25 cellular contexts compared by ENCODE assay signal in genomic region chr1:206005234-206005633, GRCh38. TPM values are rescaled to one million over a fixed set of nuclear protein-coding genes. Genes with fewer than 3 reads are reported as not detected.
DNase-seq lines count a peak whose midpoint lies in the region; FAIRE-seq and TF ChIP-seq lines count a peak whose summit lies in the region.
"Had no signal": no experiment of that assay in that cellular context is flagged by ENCODE, and none has a peak within 500 bp of the region (broad histone marks: within the 10 kb centered on the region; RNA-seq: fewer than 3 reads in every experiment).

No MANE protein-coding gene starts in this region.

- TF ChIP-seq EP300 in suprapubic skin (IDR thresholded peaks at IDR 0.05), result no peak

- TF ChIP-seq CTCF in suprapubic skin (IDR thresholded peaks at IDR 0.05), result no peak
- no peak for TF ChIP-seq CTCF in kidney (IDR thresholded peaks at IDR 0.05; ENCODE audit: borderline replicate concordance, extremely low read depth, insufficient read depth)

- FAIRE-seq in kidney (lab: Jason Lieb, UNC), result no peak
- FAIRE-seq: islet of Langerhans had no signal

- POLR2A ChIA-PET in activated CD4-positive, alpha-beta memory T cell treated with anti-CD3 and anti-CD28 coated beads, Interleukin-2, amount 10 ng/mL, durations not matched to agents 7 days and 5 days (lab: Charles Lee), result no interaction called here
- POLR2A ChIA-PET in activated CD4-positive, alpha-beta memory T cell treated with anti-CD3 and anti-CD28 coated beads for 36 hours (lab: Charles Lee), result no interaction called here

- peak overlapping the region; percentile 21 for H2BK15ac ChIP-seq in mesenchymal stem cell (ENCODE audit: low read depth, poor library complexity, severe bottlenecking)

- no peaks in the 10 kb centered on the region for H3K27me3 ChIP-seq in mesenchymal stem cell (ENCODE audit: control insufficient read depth in 1 of 2, insufficient read depth in 1 of 2, low read length in 2 of 2)
- no peaks in the 10 kb centered on the region for H3K27me3 ChIP-seq in suprapubic skin
- H3K27me3 ChIP-seq: foreskin keratinocyte, MG63, SJSA1 had no signal

- H3K27ac Mint-ChIP-seq in activated CD4-positive, alpha-beta memory T cell treated with anti-CD3 and anti-CD28 coated beads, Interleukin-2, amount 10 ng/mL, durations not matched to agents 7 days and 5 days, result no peak overlapping the region
- no peak overlapping the region for H3K27ac Mint-ChIP-seq in activated CD4-positive, alpha-beta memory T cell treated with anti-CD3 and anti-CD28 coated beads for 36 hours
- peak overlapping the region; percentile 73 for H3K27ac Mint-ChIP-seq in dendritic cell treated with granulocyte-macrophage colony-stimulating factor and Interleukin-4, amounts not matched to agents 40 ng/mL and 50 ng/mL, for 4 days
- H3K27ac Mint-ChIP-seq: natural killer cell; stimulated activated effector memory CD8-positive, alpha-beta T cell treated with anti-CD3 and anti-CD28 coated beads, Interleukin-12 subunit alpha, Interleukin-12 subunit beta, amount 100 ng/mL, for 72 hours had no signal

- no peaks in the 10 kb centered on the region for H3K79me1 ChIP-seq in mesenchymal stem cell (replicated peaks; ENCODE audit: low read length, poor library complexity, severe bottlenecking)

- H3K9me3 Mint-ChIP-seq in activated CD4-positive, alpha-beta memory T cell treated with anti-CD3 and anti-CD28 coated beads, Interleukin-2, amount 10 ng/mL, durations not matched to agents 7 days and 5 days, result peaks cover 6% of the 10 kb centered on the region
- H3K9me3 Mint-ChIP-seq in activated CD4-positive, alpha-beta memory T cell treated with anti-CD3 and anti-CD28 coated beads for 36 hours, result no peaks in the 10 kb centered on the region
- H3K9me3 Mint-ChIP-seq in dendritic cell treated with granulocyte-macrophage colony-stimulating factor and Interleukin-4, amounts not matched to agents 40 ng/mL and 50 ng/mL, for 4 days, result no peaks in the 10 kb centered on the region
- H3K9me3 Mint-ChIP-seq: natural killer cell; stimulated activated effector memory CD8-positive, alpha-beta T cell treated with anti-CD3 and anti-CD28 coated beads, Interleukin-12 subunit alpha, Interleukin-12 subunit beta, amount 100 ng/mL, for 72 hours had no signal

- H3K27ac ChIP-seq in mesenchymal stem cell (ENCODE audit: low read length, poor library complexity, severe bottlenecking), result no peak overlapping the region
- peak overlapping the region; percentile 93 for H3K27ac ChIP-seq in suprapubic skin
- H3K27ac ChIP-seq in kidney (ENCODE audit: low read depth in 2 of 2, low read length in 2 of 2), result no peak overlapping the region
- H3K27ac ChIP-seq: 22Rv1, SJSA1, thoracic aorta had no signal

- no peak overlapping the region for H2AK5ac ChIP-seq in mesenchymal stem cell (ENCODE audit: low read length, severe bottlenecking)

- peak; percentile 11 for DNase-seq in activated CD4-positive, alpha-beta memory T cell treated with anti-CD3 and anti-CD28 coated beads, Interleukin-2, amount 10 ng/mL, durations not matched to agents 7 days and 5 days
- no peak for DNase-seq in activated CD4-positive, alpha-beta memory T cell treated with anti-CD3 and anti-CD28 coated beads for 36 hours
- DNase-seq in mesenchymal stem cell (no peak), suprapubic skin (ENCODE audit: low spot score in 2 of 2) (peak; percentile 38 to 57), KG1 (lab: John Stamatoyannopoulos, UW) (no peak), kidney (no peak)
- DNase-seq in activated naive CD4-positive, alpha-beta T cell treated with anti-CD3 and anti-CD28 coated beads, Interleukin-2, amount 50 U/mL, for 16 hours, result no peak
- DNase-seq: activated CD4-positive, alpha-beta T cell treated with anti-CD3 and anti-CD28 coated beads for 48 hours; CD4-positive, alpha-beta memory T cell; mesendoderm; MG63; natural killer cell; NCI-H510A; stimulated activated CD4-positive, alpha-beta T cell treated with anti-CD3 and anti-CD28 coated beads, Interleukin-1b, Interleukin-23, amount 100 ng/mL, for 48 hours had no signal

- no peak overlapping the region for H3K18ac ChIP-seq in mesenchymal stem cell (ENCODE audit: low read depth in 1 of 2, low read length in 2 of 2)

- peaks cover 13% of the 10 kb centered on the region for H3K4me1 Mint-ChIP-seq in activated CD4-positive, alpha-beta memory T cell treated with anti-CD3 and anti-CD28 coated beads, Interleukin-2, amount 10 ng/mL, durations not matched to agents 7 days and 5 days
- H3K4me1 Mint-ChIP-seq in activated CD4-positive, alpha-beta memory T cell treated with anti-CD3 and anti-CD28 coated beads for 36 hours (ENCODE audit: low read depth), result peaks cover 29% of the 10 kb centered on the region
- H3K4me1 Mint-ChIP-seq in dendritic cell treated with granulocyte-macrophage colony-stimulating factor and Interleukin-4, amounts not matched to agents 40 ng/mL and 50 ng/mL, for 4 days (ENCODE audit: low read depth), result peaks cover 68% of the 10 kb centered on the region
- H3K4me1 Mint-ChIP-seq: natural killer cell had no signal

- H3K9ac ChIP-seq in mesenchymal stem cell (ENCODE audit: low read length) (no peak overlapping the region), kidney (ENCODE audit: low read length in 2 of 2) (no peak overlapping the region)

- CTCF ChIA-PET in activated CD4-positive, alpha-beta memory T cell treated with anti-CD3 and anti-CD28 coated beads, Interleukin-2, amount 10 ng/mL, durations not matched to agents 7 days and 5 days (lab: Charles Lee), result no interaction called here
- CTCF ChIA-PET in activated CD4-positive, alpha-beta memory T cell treated with anti-CD3 and anti-CD28 coated beads for 36 hours (lab: Charles Lee), result interaction anchor here (1.0 kb wide), 2 partner anchors 11 to 28 kb away, joined by 3 read pairs; no protein-coding TSS in a partner anchor

- H3K27me3 Mint-ChIP-seq in activated CD4-positive, alpha-beta memory T cell treated with anti-CD3 and anti-CD28 coated beads, Interleukin-2, amount 10 ng/mL, durations not matched to agents 7 days and 5 days, result peaks cover 9% of the 10 kb centered on the region
- H3K27me3 Mint-ChIP-seq in activated CD4-positive, alpha-beta memory T cell treated with anti-CD3 and anti-CD28 coated beads for 36 hours, result peaks cover 27% of the 10 kb centered on the region
- H3K27me3 Mint-ChIP-seq in dendritic cell treated with granulocyte-macrophage colony-stimulating factor and Interleukin-4, amounts not matched to agents 40 ng/mL and 50 ng/mL, for 4 days, result no peaks in the 10 kb centered on the region

- no peak overlapping the region for H2BK5ac ChIP-seq in mesenchymal stem cell (ENCODE audit: low read depth, low read length, poor library complexity, severe bottlenecking)

- H3K4me1 ChIP-seq in mesenchymal stem cell (ENCODE audit: control insufficient read depth, insufficient read depth, low read depth, low read length), result peaks cover 24% of the 10 kb centered on the region
- peaks cover 60% of the 10 kb centered on the region for H3K4me1 ChIP-seq in suprapubic skin
- H3K4me1 ChIP-seq in kidney (ENCODE audit: control insufficient read depth in 1 of 2, insufficient read depth in 1 of 2, low read depth in 1 of 2, low read length in 2 of 2), result no peaks in the 10 kb centered on the region
- H3K4me1 ChIP-seq: HAP-1 had no signal

- no peak overlapping the region for H2BK120ac ChIP-seq in mesenchymal stem cell (ENCODE audit: low read depth, low read length)

- H3K9me3 ChIP-seq in mesenchymal stem cell (ENCODE audit: control insufficient read depth, low read length), result no peaks in the 10 kb centered on the region
- H3K9me3 ChIP-seq in suprapubic skin, result no peaks in the 10 kb centered on the region
- no peaks in the 10 kb centered on the region for H3K9me3 ChIP-seq in kidney (ENCODE audit: control insufficient read depth in 1 of 2, low read length in 2 of 2)
- H3K9me3 ChIP-seq: SJSA1, thoracic aorta had no signal

- H2AFZ ChIP-seq in mesenchymal stem cell (ENCODE audit: low read depth, low read length), result no peak overlapping the region

- H3K36me3 ChIP-seq in mesenchymal stem cell (ENCODE audit: control insufficient read depth in 1 of 2, insufficient read depth in 2 of 2, low read depth in 1 of 2, low read length in 2 of 2), result no peaks in the 10 kb centered on the region
- H3K36me3 ChIP-seq in suprapubic skin, result no peaks in the 10 kb centered on the region
- H3K36me3 ChIP-seq in kidney (ENCODE audit: control insufficient read depth in 1 of 2, insufficient read depth in 2 of 2, low read length in 2 of 2), result no peaks in the 10 kb centered on the region
- H3K36me3 ChIP-seq: HAP-1, SJSA1, thoracic aorta had no signal

- H4K91ac ChIP-seq in mesenchymal stem cell (ENCODE audit: low read length), result no peak overlapping the region

- WGBS in mesenchymal stem cell, result 95% methylated on average over 7 of the region's 7 CpGs
- WGBS in suprapubic skin, result 34% methylated on average over 7 of the region's 7 CpGs

- TF ChIP-seq POLR2A in suprapubic skin (IDR thresholded peaks at IDR 0.05), result no peak

- H3K23ac ChIP-seq in mesenchymal stem cell (ENCODE audit: low read length in 2 of 2), result no peak overlapping the region

- H3K4me3 ChIP-seq in mesenchymal stem cell (ENCODE audit: insufficient read depth in 1 of 2, low read depth in 1 of 2, low read length in 2 of 2) (no peak overlapping the region), suprapubic skin (no peak overlapping the region), kidney (ENCODE audit: low read length in 2 of 2) (no peak overlapping the region)
- H3K4me3 ChIP-seq: HAP-1, MG63, SJSA1, thoracic aorta had no signal

- no peak overlapping the region for H3K4me2 ChIP-seq in mesenchymal stem cell (ENCODE audit: low read length, poor library complexity, severe bottlenecking)

- no peak overlapping the region for H2BK12ac ChIP-seq in mesenchymal stem cell (ENCODE audit: low read length in 2 of 2)

- no peak overlapping the region for H3K4me3 Mint-ChIP-seq in activated CD4-positive, alpha-beta memory T cell treated with anti-CD3 and anti-CD28 coated beads, Interleukin-2, amount 10 ng/mL, durations not matched to agents 7 days and 5 days
- no peak overlapping the region for H3K4me3 Mint-ChIP-seq in activated CD4-positive, alpha-beta memory T cell treated with anti-CD3 and anti-CD28 coated beads for 36 hours
- no peak overlapping the region for H3K4me3 Mint-ChIP-seq in dendritic cell treated with granulocyte-macrophage colony-stimulating factor and Interleukin-4, amounts not matched to agents 40 ng/mL and 50 ng/mL, for 4 days
- H3K4me3 Mint-ChIP-seq: CD4-positive, alpha-beta memory T cell; natural killer cell; stimulated activated effector memory CD8-positive, alpha-beta T cell treated with anti-CD3 and anti-CD28 coated beads, Interleukin-12 subunit alpha, Interleukin-12 subunit beta, amount 100 ng/mL, for 72 hours had no signal

- H3K36me3 Mint-ChIP-seq in activated CD4-positive, alpha-beta memory T cell treated with anti-CD3 and anti-CD28 coated beads, Interleukin-2, amount 10 ng/mL, durations not matched to agents 7 days and 5 days (ENCODE audit: low read depth), result no peaks in the 10 kb centered on the region
- no peaks in the 10 kb centered on the region for H3K36me3 Mint-ChIP-seq in activated CD4-positive, alpha-beta memory T cell treated with anti-CD3 and anti-CD28 coated beads for 36 hours
- H3K36me3 Mint-ChIP-seq in dendritic cell treated with granulocyte-macrophage colony-stimulating factor and Interleukin-4, amounts not matched to agents 40 ng/mL and 50 ng/mL, for 4 days (ENCODE audit: low read depth), result no peaks in the 10 kb centered on the region
- H3K36me3 Mint-ChIP-seq: CD4-positive, alpha-beta memory T cell; natural killer cell; stimulated activated effector memory CD8-positive, alpha-beta T cell treated with anti-CD3 and anti-CD28 coated beads, Interleukin-12 subunit alpha, Interleukin-12 subunit beta, amount 100 ng/mL, for 72 hours had no signal

- H4K8ac ChIP-seq in mesenchymal stem cell (ENCODE audit: low read length), result no peak overlapping the region

- intact Hi-C loops in activated CD4-positive, alpha-beta memory T cell treated with anti-CD3 and anti-CD28 coated beads for 36 hours (cut with micrococcal nuclease), result no loop called here
- intact Hi-C loops in dendritic cell treated with granulocyte-macrophage colony-stimulating factor and Interleukin-4, amounts not matched to agents 40 ng/mL and 50 ng/mL, for 4 days (cut with micrococcal nuclease), result no loop called here
- intact Hi-C loops in kidney (cut with DNase I), result no loop called here

- H3K14ac ChIP-seq in mesenchymal stem cell (ENCODE audit: low read length in 2 of 2), result no peak overlapping the region

- no peak overlapping the region for H3K4ac ChIP-seq in mesenchymal stem cell (ENCODE audit: low read depth in 1 of 2, low read length in 2 of 2)

RNA-seq across cellular contexts. Expression of gene RAB7B, which starts 2.0 kb away (rescaled TPM):
- total RNA-seq in activated CD4-positive, alpha-beta memory T cell treated with anti-CD3 and anti-CD28 coated beads, Interleukin-2, amount 10 ng/mL, durations not matched to agents 7 days and 5 days, result not detected
- not detected for total RNA-seq in activated CD4-positive, alpha-beta memory T cell treated with anti-CD3 and anti-CD28 coated beads for 36 hours
- polyA plus RNA-seq in mesenchymal stem cell (2013, experiment 1 of 2), result 2.5 TPM
- polyA plus RNA-seq in mesenchymal stem cell (2013, experiment 2 of 2), result 2.5 TPM
- total RNA-seq in suprapubic skin (10 to 100 TPM; 21.6 to 55.5 (median 26.8) TPM), kidney (2.0 TPM)
- polyA plus RNA-seq in kidney (ENCODE audit: insufficient read depth, low read depth, low replicate concordance), result 0.73 TPM
- total RNA-seq: dermis microvascular lymphatic vessel endothelial cell; T-helper 1 cell treated with Interleukin-12 subunit alpha and Interleukin-12 subunit beta and Interleukin-4 antibody, amounts not matched to agents 30 ng/mL and 1 ng/mL, for 36 hours had no signal
- polyA plus RNA-seq: CD4-positive, alpha-beta memory T cell had no signal

RNA-seq across cellular contexts. Expression of gene CTSE, which starts 18.5 kb away (rescaled TPM):
- not detected for total RNA-seq in activated CD4-positive, alpha-beta memory T cell treated with anti-CD3 and anti-CD28 coated beads, Interleukin-2, amount 10 ng/mL, durations not matched to agents 7 days and 5 days
- not detected for total RNA-seq in activated CD4-positive, alpha-beta memory T cell treated with anti-CD3 and anti-CD28 coated beads for 36 hours
- not detected for polyA plus RNA-seq in mesenchymal stem cell (2013, experiment 1 of 2)
- polyA plus RNA-seq in mesenchymal stem cell (2013, experiment 2 of 2), result not detected
- total RNA-seq in suprapubic skin, result not detected
- total RNA-seq in kidney, result 1.6 TPM
- polyA plus RNA-seq in kidney (ENCODE audit: insufficient read depth, low read depth, low replicate concordance), result not detected
- total RNA-seq: CD4-positive, alpha-beta memory T cell; dermis microvascular lymphatic vessel endothelial cell; G401; natural killer cell; SJSA1; T-helper 1 cell treated with Interleukin-12 subunit alpha and Interleukin-12 subunit beta and Interleukin-4 antibody, amounts not matched to agents 30 ng/mL and 1 ng/mL, for 36 hours had no signal
- polyA plus RNA-seq: CD4-positive, alpha-beta memory T cell had no signal

RNA-seq across cellular contexts. Expression of gene RHEX, which starts 47.7 kb away (rescaled TPM):
- not detected for total RNA-seq in activated CD4-positive, alpha-beta memory T cell treated with anti-CD3 and anti-CD28 coated beads, Interleukin-2, amount 10 ng/mL, durations not matched to agents 7 days and 5 days
- not detected for total RNA-seq in activated CD4-positive, alpha-beta memory T cell treated with anti-CD3 and anti-CD28 coated beads for 36 hours
- polyA plus RNA-seq in mesenchymal stem cell (2013, experiment 1 of 2), result not detected
- not detected for polyA plus RNA-seq in mesenchymal stem cell (2013, experiment 2 of 2)
- total RNA-seq in suprapubic skin (1 to 10 TPM in 3 of 4 donors, not detected in 1; 1.2 to 2.8 (median 1.2) TPM), kidney (39.5 TPM)
- 10.2 TPM for polyA plus RNA-seq in kidney (ENCODE audit: insufficient read depth, low read depth, low replicate concordance)
- total RNA-seq: dermis microvascular lymphatic vessel endothelial cell; foreskin keratinocyte; G401; SJSA1; T-helper 1 cell treated with Interleukin-12 subunit alpha and Interleukin-12 subunit beta and Interleukin-4 antibody, amounts not matched to agents 30 ng/mL and 1 ng/mL, for 36 hours had no signal
- polyA plus RNA-seq: foreskin keratinocyte had no signal

Comparison
In these comparisons a context has a peak if more than half of its experiments do, and no peak if none do; other contexts are left out.
1. DNase-seq: peak in activated CD4-positive, alpha-beta memory T cell treated with anti-CD3 and anti-CD28 coated beads, Interleukin-2, amount 10 ng/mL, durations not matched to agents 7 days and 5 days (single experiment) and suprapubic skin (2 of 2); none in activated CD4-positive, alpha-beta memory T cell treated with anti-CD3 and anti-CD28 coated beads for 36 hours (single experiment), mesenchymal stem cell (single experiment), activated naive CD4-positive, alpha-beta T cell treated with anti-CD3 and anti-CD28 coated beads, Interleukin-2, amount 50 U/mL, for 16 hours (single experiment), KG1 (single experiment) and kidney (single experiment).
2. RNA of gene RHEX, which starts 47.7 kb away (total RNA-seq): 39.5 TPM in kidney (single experiment); 1.2 to 2.8 TPM in suprapubic skin, not detected in activated CD4-positive, alpha-beta memory T cell treated with anti-CD3 and anti-CD28 coated beads, Interleukin-2, amount 10 ng/mL, durations not matched to agents 7 days and 5 days and not detected in activated CD4-positive, alpha-beta memory T cell treated with anti-CD3 and anti-CD28 coated beads for 36 hours; every median in the first group is over 10 times any median in the second.